35 cellular contexts compared by ENCODE assay signal in genomic region chr5:165808358-165808757, GRCh38.
"Had no signal": no experiment of that assay in that cellular context is flagged by ENCODE, and none has a peak within 500 bp of the region (broad histone marks: within the 10 kb centered on the region; RNA-seq: fewer than 3 reads in every experiment).

No MANE protein-coding gene starts in this region.

- H3K4me3 ChIP-seq: MG63 had no signal

- H3K4me2 ChIP-seq: KMS-11 had no signal

- H3K27ac ChIP-seq: KMS-11 had no signal

- H3K36me3 ChIP-seq: MG63 had no signal

- DNase-seq: Karpas-422, Kasumi-1, KG1, MG63, MM.1S, MV-4-11, NCI-H1048, NCI-H1092, NCI-H1092 treated with DMSO at 0.1 percent for 48 hours, NCI-H1105, NCI-H1105 treated with DMSO at 0.1 percent for 48 hours, NCI-H1417, NCI-H1417 treated with DMSO at 0.1 percent for 48 hours, NCI-H1436, NCI-H1436 treated with DMSO at 0.1 percent for 48 hours, NCI-H146, NCI-H1694, NCI-H1694 treated with DMSO at 0.1 percent for 48 hours, NCI-H187, NCI-H187 treated with DMSO at 0.1 percent for 48 hours, NCI-H1930, NCI-H2029, NCI-H2029 treated with DMSO at 0.1 percent for 48 hours, NCI-H2081, NCI-H2081 treated with DMSO at 0.1 percent for 48 hours, NCI-H2107, NCI-H2171, NCI-H2171 treated with DMSO at 0.1 percent for 48 hours, NCI-H2227 treated with DMSO at 0.1 percent for 48 hours, NCI-H226, NCI-H345, NCI-H446, NCI-H446 treated with DMSO at 0.1 percent for 48 hours, NCI-H510A had no signal

- H3K9me3 ChIP-seq: MG63 had no signal

- H3K27me3 ChIP-seq: MG63 had no signal

- H3K9ac ChIP-seq: KMS-11 had no signal
